In the genomic region with DNA sequence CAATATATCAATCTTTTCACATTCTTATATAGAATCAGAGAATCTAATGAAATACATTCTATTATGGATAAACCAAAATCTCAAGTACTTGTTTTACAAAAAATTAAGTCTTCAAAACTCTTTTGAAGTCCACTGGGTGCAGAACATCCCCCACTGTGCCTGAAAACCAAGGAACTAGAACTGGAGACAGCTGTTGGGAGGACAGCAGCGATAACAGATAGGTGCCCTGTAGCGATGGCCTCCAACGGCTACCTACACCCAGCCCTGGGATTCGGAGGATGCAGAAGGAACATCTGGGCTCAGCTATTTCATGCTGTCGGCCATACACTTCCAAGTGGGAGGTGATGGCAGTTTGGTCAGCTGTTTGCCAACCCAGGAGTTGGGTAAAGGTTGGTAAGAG, we compare ENCODE assay signal across 1 cellular context.
TF ChIP-seq lines count a peak whose summit lies in the region.

No MANE protein-coding gene starts in this region.

TF ChIP-seq in K562, 482 proteins besides CTCF, POLR2A, EP300 and RAD21:
- TF ChIP-seq CBFA2T3 (IDR thresholded peaks at IDR 0.05) (peak; percentile 31; the same call in 1 of the 2 replicates), PRPF4 (IDR thresholded peaks at IDR 0.05; ENCODE audit: insufficient read depth, low read depth, low read length, poor library complexity, severe bottlenecking) (no peak)
